15 cellular contexts compared by ENCODE assay signal in genomic region chr10:78312197-78313046, GRCh38.
DNase-seq lines count a peak whose midpoint lies in the region; FAIRE-seq and TF ChIP-seq lines count a peak whose summit lies in the region.
"Had no signal": no experiment of that assay in that cellular context is flagged by ENCODE, and none has a peak within 500 bp of the region (broad histone marks: within the 10 kb centered on the region; RNA-seq: fewer than 3 reads in every experiment).

No MANE protein-coding gene starts in this region.

- no peaks in the 10 kb centered on the region for H3K9me3 Mint-ChIP-seq in T-helper 2 cell treated with Interferon-gamma antibody and Interleukin-4, amounts not matched to agents 5 μg/mL and 100 μg/mL, for 36 hours
- H3K9me3 Mint-ChIP-seq: activated naive CD8-positive, alpha-beta T cell treated with anti-CD3 and anti-CD28 coated beads, Interleukin-2, amount 50 U/mL, for 24 hours had no signal

- DNase-seq in LHCN-M2 (ENCODE audit: low read depth), result peak; percentile 22
- DNase-seq in coronary artery (ENCODE audit: low spot score), result peak; percentile 50
- DNase-seq in hepatocyte (ENCODE audit: low spot score), result peak; percentile 57
- peak; percentile 50 for DNase-seq in retina
- DNase-seq in AG08396 (ENCODE audit: low spot score), result no peak
- DNase-seq in urothelium cell line (ENCODE audit: low spot score), result no peak
- DNase-seq in T-helper 2 cell treated with Interferon-gamma antibody and Interleukin-4, amounts not matched to agents 5 μg/mL and 100 μg/mL, for 36 hours (ENCODE audit: low spot score), result no peak
- no peak for DNase-seq in thyroid gland
- DNase-seq: activated naive CD8-positive, alpha-beta T cell treated with anti-CD3 and anti-CD28 coated beads, Interleukin-2, amount 50 U/mL, for 24 hours; effector CD4-positive, alpha-beta T cell; NCI-H1048; spleen; testis had no signal

- H3K4me1 ChIP-seq in hepatocyte (ENCODE audit: insufficient read depth) (peaks cover 11% of the 10 kb centered on the region), thyroid gland (peaks cover 11% of the 10 kb centered on the region in 2 donors)
- H3K4me1 ChIP-seq: spleen, testis had no signal

- no peak overlapping the region for H3K27ac Mint-ChIP-seq in T-helper 2 cell treated with Interferon-gamma antibody and Interleukin-4, amounts not matched to agents 5 μg/mL and 100 μg/mL, for 36 hours
- H3K27ac Mint-ChIP-seq: activated naive CD8-positive, alpha-beta T cell treated with anti-CD3 and anti-CD28 coated beads, Interleukin-2, amount 50 U/mL, for 24 hours; neural progenitor cell had no signal

- H3K9me2 ChIP-seq in hepatocyte (replicated peaks; ENCODE audit: insufficient read depth), result no peaks in the 10 kb centered on the region

- no peak overlapping the region for H2AFZ ChIP-seq in hepatocyte
- H2AFZ ChIP-seq: neural progenitor cell had no signal

- no peaks in the 10 kb centered on the region for H3K36me3 Mint-ChIP-seq in T-helper 2 cell treated with Interferon-gamma antibody and Interleukin-4, amounts not matched to agents 5 μg/mL and 100 μg/mL, for 36 hours (ENCODE audit: low read depth)
- H3K36me3 Mint-ChIP-seq: neural progenitor cell had no signal

- no peaks in the 10 kb centered on the region for H3K4me1 Mint-ChIP-seq in T-helper 2 cell treated with Interferon-gamma antibody and Interleukin-4, amounts not matched to agents 5 μg/mL and 100 μg/mL, for 36 hours (ENCODE audit: low read depth)
- H3K4me1 Mint-ChIP-seq: activated naive CD8-positive, alpha-beta T cell treated with anti-CD3 and anti-CD28 coated beads, Interleukin-2, amount 50 U/mL, for 24 hours had no signal

- TF ChIP-seq POLR2A in thyroid gland (IDR thresholded peaks at IDR 0.05), result no peak

- no peaks in the 10 kb centered on the region for H3K27me3 ChIP-seq in hepatocyte
- H3K27me3 ChIP-seq in thyroid gland, result no peaks in the 10 kb centered on the region
- H3K27me3 ChIP-seq: neural progenitor cell, spleen, testis had no signal

- TF ChIP-seq CTCF in coronary artery (IDR thresholded peaks at IDR 0.05) (no peak), hepatocyte (IDR thresholded peaks at IDR 0.05; ENCODE audit: poor library complexity) (no peak), thyroid gland (IDR thresholded peaks at IDR 0.05) (no peak)

- H3K4me3 Mint-ChIP-seq in T-helper 2 cell treated with Interferon-gamma antibody and Interleukin-4, amounts not matched to agents 5 μg/mL and 100 μg/mL, for 36 hours, result no peak overlapping the region
- H3K4me3 Mint-ChIP-seq: activated naive CD8-positive, alpha-beta T cell treated with anti-CD3 and anti-CD28 coated beads, Interleukin-2, amount 50 U/mL, for 24 hours; neural progenitor cell had no signal

- FAIRE-seq in urothelium cell line (lab: Jason Lieb, UNC), result no peak

- H3K36me3 ChIP-seq in hepatocyte (replicated peaks; ENCODE audit: insufficient read depth, low read depth) (no peaks in the 10 kb centered on the region), thyroid gland (no peaks in the 10 kb centered on the region)
- H3K36me3 ChIP-seq: neural progenitor cell, spleen had no signal

- 84% methylated on average over 9 of the region's 9 CpGs for WGBS in hepatocyte (ENCODE audit: low lambda C conversion rate, missing lambda C conversion rate)
- WGBS in thyroid gland, 2 donors, result 87 to 93% methylated on average over 9 of the region's 9 CpGs

- no peaks in the 10 kb centered on the region for H3K9me3 ChIP-seq in hepatocyte (ENCODE audit: low read depth)
- H3K9me3 ChIP-seq in thyroid gland, result no peaks in the 10 kb centered on the region
- H3K9me3 ChIP-seq: spleen, testis had no signal

- no peak overlapping the region for H3K4me2 ChIP-seq in hepatocyte
- H3K4me2 ChIP-seq: neural progenitor cell had no signal

- peak overlapping the region in 1 of 2 donors; percentile 24 for H3K27ac ChIP-seq in coronary artery
- peak overlapping the region; percentile 66 for H3K27ac ChIP-seq in hepatocyte
- peak overlapping the region in 1 of 3 donors; percentile 1 for H3K27ac ChIP-seq in thyroid gland
- H3K27ac ChIP-seq: neural progenitor cell, spleen, testis, VCaP had no signal

- H4K20me1 ChIP-seq in hepatocyte (ENCODE audit: insufficient read depth, poor library complexity, severe bottlenecking), result no peaks in the 10 kb centered on the region

- no peaks in the 10 kb centered on the region for H3K79me2 ChIP-seq in hepatocyte

- H3K4me3 ChIP-seq in coronary artery (no peak overlapping the region), hepatocyte (no peak overlapping the region), thyroid gland (replicated peaks in 1 of 3) (no peak overlapping the region)
- H3K4me3 ChIP-seq: neural progenitor cell, spleen, testis had no signal

- H3K27me3 Mint-ChIP-seq in T-helper 2 cell treated with Interferon-gamma antibody and Interleukin-4, amounts not matched to agents 5 μg/mL and 100 μg/mL, for 36 hours (ENCODE audit: low read depth), result peaks cover 17% of the 10 kb centered on the region
- H3K27me3 Mint-ChIP-seq: activated naive CD8-positive, alpha-beta T cell treated with anti-CD3 and anti-CD28 coated beads, Interleukin-2, amount 50 U/mL, for 24 hours had no signal

- intact Hi-C loops in thyroid gland (cut with DNase I), result no loop called here

Comparison
In these comparisons a context has a peak if more than half of its experiments do, and no peak if none do; other contexts are left out.
1. DNase-seq: peak in LHCN-M2 (single experiment), coronary artery (single experiment), hepatocyte (single experiment) and retina (single experiment); none in AG08396 (single experiment), urothelium cell line (single experiment), T-helper 2 cell treated with Interferon-gamma antibody and Interleukin-4, amounts not matched to agents 5 μg/mL and 100 μg/mL, for 36 hours (single experiment) and thyroid gland (0 of 2).